ENCODE assay signal across 13 cellular contexts in the genomic region with DNA sequence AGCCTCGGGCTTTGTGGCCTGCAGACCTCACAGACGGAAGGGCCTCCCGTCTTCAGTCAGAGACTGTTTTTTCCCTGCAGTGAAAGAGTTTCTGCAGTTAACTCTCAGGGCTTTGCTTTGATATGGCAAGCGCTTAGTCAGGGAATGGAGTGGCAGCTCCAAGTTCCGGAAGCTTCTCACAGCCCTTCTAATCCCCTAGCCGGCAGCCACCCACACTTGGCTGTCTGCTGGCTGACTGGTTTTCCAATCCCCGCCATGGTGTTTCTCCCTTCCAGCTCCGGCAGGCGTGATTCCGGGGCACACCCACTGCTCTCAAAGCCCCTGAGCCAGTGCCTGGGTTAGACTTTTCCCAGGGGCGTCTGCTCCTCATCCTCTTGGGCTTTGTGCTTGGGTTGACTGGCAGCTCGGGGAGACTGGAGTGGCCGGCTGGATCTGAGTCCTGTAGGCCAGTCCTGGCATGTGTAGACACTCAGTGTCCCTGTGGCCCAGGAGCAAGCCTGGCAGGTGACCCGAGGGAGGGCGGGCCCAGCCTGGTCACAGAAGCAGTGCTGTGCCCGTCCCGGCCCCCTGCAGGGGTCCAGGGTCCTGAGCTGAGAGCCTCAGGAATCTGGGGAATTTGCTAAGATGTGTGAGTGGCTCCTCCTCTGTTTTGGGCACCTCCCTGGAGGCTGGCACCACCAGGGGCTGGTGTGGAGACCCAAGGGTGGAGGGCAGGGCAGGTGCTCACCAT. TPM values are rescaled to one million over a fixed set of nuclear protein-coding genes. Genes with fewer than 3 reads are reported as not detected.
DNase-seq lines count a peak whose midpoint lies in the region; ATAC-seq and TF ChIP-seq lines count a peak whose summit lies in the region.
"Had no signal": no experiment of that assay in that cellular context is flagged by ENCODE, and none has a peak within 500 bp of the region (broad histone marks: within the 10 kb centered on the region; RNA-seq: fewer than 3 reads in every experiment).

No MANE protein-coding gene starts in this region.

- ATAC-seq in GM23338 (peak; percentile 31), GM19452 (IDR thresholded peaks at IDR 0.05; ENCODE audit: unreplicated experiment) (no peak)

- H3K27me3 ChIP-seq in GM23338 (ENCODE audit: insufficient read depth) (no peaks in the 10 kb centered on the region), skeletal muscle satellite cell (ENCODE audit: control insufficient read depth, insufficient read depth, low read length) (no peaks in the 10 kb centered on the region)
- H3K27me3 ChIP-seq: ovary had no signal

- no peak for DNase-seq in GM23338 (ENCODE audit: low spot score)
- peak; percentile 39 to 77 for DNase-seq in cardiac fibroblast (ENCODE audit: low read depth in 2 of 2)
- peak; percentile 95 for DNase-seq in iris pigment epithelial cell (ENCODE audit: low read depth)
- no peak for DNase-seq in progenitor cell of endocrine pancreas (ENCODE audit: low spot score, unreplicated experiment)
- no peak for DNase-seq in DMS 273 treated with DMSO at 0.1 percent for 48 hours (lab: John Stamatoyannopoulos, UW)
- no peak for DNase-seq in DMS114 treated with DMSO at 0.1 percent for 48 hours (lab: John Stamatoyannopoulos, UW; ENCODE audit: unreplicated experiment)
- DNase-seq: foreskin melanocyte, KG1, NCI-H524 treated with DMSO at 0.1 percent for 48 hours, ovary, T-helper 1 cell had no signal

- H3K4me1 ChIP-seq in GM23338 (ENCODE audit: insufficient read depth), result no peaks in the 10 kb centered on the region
- H3K4me1 ChIP-seq in skeletal muscle satellite cell (ENCODE audit: control insufficient read depth, insufficient read depth, low read length), result peaks cover 33% of the 10 kb centered on the region

- no peaks in the 10 kb centered on the region for H3F3A ChIP-seq in GM23338 (replicated peaks; ENCODE audit: low read depth)

- H3K36me3 Mint-ChIP-seq in GM23338 (ENCODE audit: low read depth) (no peaks in the 10 kb centered on the region; the same call in 2 of the 3 replicates), progenitor cell of endocrine pancreas (ENCODE audit: insufficient read depth) (peaks cover 12% of the 10 kb centered on the region)

- H3K4me3 Mint-ChIP-seq in GM23338 (no peak overlapping the region), progenitor cell of endocrine pancreas (ENCODE audit: low read depth) (no peak overlapping the region)

- no peaks in the 10 kb centered on the region for H3K9me2 ChIP-seq in GM23338 (ENCODE audit: insufficient read depth)

- H3K27ac ChIP-seq in GM23338 (ENCODE audit: low read depth), result no peak overlapping the region
- H3K27ac ChIP-seq: ovary had no signal

- H3K79me2 ChIP-seq in GM23338 (replicated peaks; ENCODE audit: insufficient read depth), result no peaks in the 10 kb centered on the region

- no peak overlapping the region for H3K4me3 ChIP-seq in GM23338
- H3K4me3 ChIP-seq in cardiac fibroblast (replicated peaks in 1 of 2; ENCODE audit: low read depth in 2 of 2, low read length in 2 of 2), result no peak overlapping the region
- peak overlapping the region; percentile 4 for H3K4me3 ChIP-seq in skeletal muscle satellite cell (ENCODE audit: low read length)
- H3K4me3 ChIP-seq: ovary had no signal

- no peak for TF ChIP-seq CTCF in GM23338 (conservative IDR thresholded peaks at IDR 0.05; ENCODE audit: low read depth in 2 of 2)
- no peak for TF ChIP-seq CTCF in cardiac fibroblast (IDR thresholded peaks at IDR 0.05; ENCODE audit: low read depth, low read length)
- no peak for TF ChIP-seq CTCF in progenitor cell of endocrine pancreas (IDR thresholded peaks at IDR 0.05; ENCODE audit: unreplicated experiment)

- H2AFZ ChIP-seq in GM23338, result no peak overlapping the region

- H3K27ac Mint-ChIP-seq in GM23338 (peak overlapping the region; percentile 70), progenitor cell of endocrine pancreas (no peak overlapping the region)

- H3K4me1 Mint-ChIP-seq in GM23338, result peaks cover 12% of the 10 kb centered on the region; the same call in 2 of the 3 replicates
- no peaks in the 10 kb centered on the region for H3K4me1 Mint-ChIP-seq in progenitor cell of endocrine pancreas (ENCODE audit: low read depth)

- H3K9me3 ChIP-seq in skeletal muscle satellite cell (replicated peaks; ENCODE audit: low read length), result no peaks in the 10 kb centered on the region
- H3K9me3 ChIP-seq: ovary had no signal

- H3K36me3 ChIP-seq in GM23338 (ENCODE audit: insufficient read depth) (no peaks in the 10 kb centered on the region), skeletal muscle satellite cell (ENCODE audit: insufficient read depth, low read length) (peaks cover 6% of the 10 kb centered on the region)
- H3K36me3 ChIP-seq: ovary had no signal

- H3K4me2 ChIP-seq in GM23338 (no peak overlapping the region), skeletal muscle satellite cell (ENCODE audit: low read length) (peak overlapping the region; percentile 52)

- H3K9ac ChIP-seq in skeletal muscle satellite cell (ENCODE audit: low read depth, low read length), result peak overlapping the region; percentile 64

- H3K27me3 Mint-ChIP-seq in GM23338 (ENCODE audit: insufficient read depth, low read depth, poor library complexity) (peaks cover 11% of the 10 kb centered on the region), progenitor cell of endocrine pancreas (no peaks in the 10 kb centered on the region)

- H3K9me3 Mint-ChIP-seq in GM23338, result no peaks in the 10 kb centered on the region
- H3K9me3 Mint-ChIP-seq in progenitor cell of endocrine pancreas (ENCODE audit: low read depth), result no peaks in the 10 kb centered on the region

- no peaks in the 10 kb centered on the region; the same call in 1 of the 2 replicates for H4K20me1 ChIP-seq in GM23338 (replicated peaks; ENCODE audit: insufficient read depth)

TF ChIP-seq in GM23338, 12 proteins besides CTCF, POLR2A, EP300 and RAD21 (continues in another document):
- TF ChIP-seq JUNB (IDR thresholded peaks at IDR 0.05; ENCODE audit: unreplicated experiment) (no peak), NANOG (IDR thresholded peaks at IDR 0.05; ENCODE audit: borderline replicate concordance) (no peak), ZNF114 (CRISPR knock-in tag; IDR thresholded peaks at IDR 0.05) (no peak)
- TF ChIP-seq, protein P1, sequence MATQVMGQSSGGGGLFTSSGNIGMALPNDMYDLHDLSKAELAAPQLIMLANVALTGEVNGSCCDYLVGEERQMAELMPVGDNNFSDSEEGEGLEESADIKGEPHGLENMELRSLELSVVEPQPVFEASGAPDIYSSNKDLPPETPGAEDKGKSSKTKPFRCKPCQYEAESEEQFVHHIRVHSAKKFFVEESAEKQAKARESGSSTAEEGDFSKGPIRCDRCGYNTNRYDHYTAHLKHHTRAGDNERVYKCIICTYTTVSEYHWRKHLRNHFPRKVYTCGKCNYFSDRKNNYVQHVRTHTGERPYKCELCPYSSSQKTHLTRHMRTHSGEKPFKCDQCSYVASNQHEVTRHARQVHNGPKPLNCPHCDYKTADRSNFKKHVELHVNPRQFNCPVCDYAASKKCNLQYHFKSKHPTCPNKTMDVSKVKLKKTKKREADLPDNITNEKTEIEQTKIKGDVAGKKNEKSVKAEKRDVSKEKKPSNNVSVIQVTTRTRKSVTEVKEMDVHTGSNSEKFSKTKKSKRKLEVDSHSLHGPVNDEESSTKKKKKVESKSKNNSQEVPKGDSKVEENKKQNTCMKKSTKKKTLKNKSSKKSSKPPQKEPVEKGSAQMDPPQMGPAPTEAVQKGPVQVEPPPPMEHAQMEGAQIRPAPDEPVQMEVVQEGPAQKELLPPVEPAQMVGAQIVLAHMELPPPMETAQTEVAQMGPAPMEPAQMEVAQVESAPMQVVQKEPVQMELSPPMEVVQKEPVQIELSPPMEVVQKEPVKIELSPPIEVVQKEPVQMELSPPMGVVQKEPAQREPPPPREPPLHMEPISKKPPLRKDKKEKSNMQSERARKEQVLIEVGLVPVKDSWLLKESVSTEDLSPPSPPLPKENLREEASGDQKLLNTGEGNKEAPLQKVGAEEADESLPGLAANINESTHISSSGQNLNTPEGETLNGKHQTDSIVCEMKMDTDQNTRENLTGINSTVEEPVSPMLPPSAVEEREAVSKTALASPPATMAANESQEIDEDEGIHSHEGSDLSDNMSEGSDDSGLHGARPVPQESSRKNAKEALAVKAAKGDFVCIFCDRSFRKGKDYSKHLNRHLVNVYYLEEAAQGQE (IDR thresholded peaks at IDR 0.05; ENCODE audit: unreplicated experiment), result no peak

RNA-seq across cellular contexts. Expression of gene BAIAP2, which starts 30.0 kb away (rescaled TPM):
- total RNA-seq in GM23338 (2014; rRNA removed; shearing (Covaris generic)), result 16.7 and 22.7 TPM in 2 replicates
- polyA plus RNA-seq in GM23338 (2016; fragmentation: Nextera tagmentation; extraction: Ambion mirVana), result 21.7 and 22.7 TPM in 2 replicates
- 25.8 and 35.5 TPM in 2 replicates for total RNA-seq in skeletal muscle satellite cell (2012; rRNA removed)
- total RNA-seq in progenitor cell of endocrine pancreas, result 37.6 and 40.4 TPM in 2 replicates

Comparison
In these comparisons a context has a peak if more than half of its experiments do, and no peak if none do; other contexts are left out.
1. DNase-seq: peak in cardiac fibroblast (2 of 2) and iris pigment epithelial cell (single experiment); none in GM23338 (single experiment), progenitor cell of endocrine pancreas (single experiment), DMS 273 treated with DMSO at 0.1 percent for 48 hours (single experiment) and DMS114 treated with DMSO at 0.1 percent for 48 hours (single experiment).